Comparison of ENCODE assay signal across 8 cellular contexts in genomic region chr16:85245307-85246172, GRCh38.
DNase-seq lines count a peak whose midpoint lies in the region; ATAC-seq, FAIRE-seq and TF ChIP-seq lines count a peak whose summit lies in the region.

No MANE protein-coding gene starts in this region.

- no peak overlapping the region for H3K27ac ChIP-seq in AG04450 (ENCODE audit: low read depth, low read length)
- H3K27ac ChIP-seq in thyroid gland, result no peak overlapping the region

- H3K36me3 Mint-ChIP-seq in activated CD8-positive, alpha-beta memory T cell treated with anti-CD3 and anti-CD28 coated beads, Interleukin-2, amount 10 ng/mL, durations not matched to agents 7 days and 5 days, result no peaks in the 10 kb centered on the region
- no peaks in the 10 kb centered on the region for H3K36me3 Mint-ChIP-seq in natural killer cell

- H3K27me3 ChIP-seq in AG04450 (ENCODE audit: control insufficient read depth, insufficient read depth, low read length), result no peaks in the 10 kb centered on the region
- no peaks in the 10 kb centered on the region for H3K27me3 ChIP-seq in thyroid gland

- whole genome bisulfite sequencing in thyroid gland, 2 donors, result 22 to 28% methylated on average over 24 of the region's 24 CpGs

- H3K4me3 ChIP-seq in AG04450 (ENCODE audit: low read depth, low read length) (no peak overlapping the region), epithelial cell of proximal tubule (ENCODE audit: low read depth, low read length) (no peak overlapping the region), thyroid gland (replicated peaks in 1 of 3) (no peak overlapping the region)

- H3K27me3 Mint-ChIP-seq in activated CD8-positive, alpha-beta memory T cell treated with anti-CD3 and anti-CD28 coated beads, Interleukin-2, amount 10 ng/mL, durations not matched to agents 7 days and 5 days, result no peaks in the 10 kb centered on the region
- H3K27me3 Mint-ChIP-seq in natural killer cell (ENCODE audit: low read depth in 2 of 2), result peaks cover 6 to 13% of the 10 kb centered on the region in 2 donors

- peak; percentile 50 for DNase-seq in AG04450 (ENCODE audit: low read depth, low spot score)
- peak; percentile 69 for DNase-seq in GM19239 (ENCODE audit: insufficient read length, low spot score)
- DNase-seq in NCI-H82 (lab: John Stamatoyannopoulos, UW), result peak; percentile 84
- peak; percentile 65 for DNase-seq in activated CD8-positive, alpha-beta memory T cell treated with anti-CD3 and anti-CD28 coated beads, Interleukin-2, amount 10 ng/mL, durations not matched to agents 7 days and 5 days
- peak; percentile 1 for DNase-seq in epithelial cell of proximal tubule (ENCODE audit: low read depth)
- DNase-seq in natural killer cell, result peak; percentile 40
- peak; percentile 51 to 69 for DNase-seq in thyroid gland

- H3K4me1 Mint-ChIP-seq in activated CD8-positive, alpha-beta memory T cell treated with anti-CD3 and anti-CD28 coated beads, Interleukin-2, amount 10 ng/mL, durations not matched to agents 7 days and 5 days, result no peaks in the 10 kb centered on the region
- peaks cover 7 to 23% of the 10 kb centered on the region in 2 donors for H3K4me1 Mint-ChIP-seq in natural killer cell

- no peak overlapping the region for H3K4me3 Mint-ChIP-seq in activated CD8-positive, alpha-beta memory T cell treated with anti-CD3 and anti-CD28 coated beads, Interleukin-2, amount 10 ng/mL, durations not matched to agents 7 days and 5 days
- H3K4me3 Mint-ChIP-seq in natural killer cell, result no peak overlapping the region

- CTCF ChIA-PET in AG04450 (lab: Charles Lee), result interaction anchor here (0.7 to 2.8 kb wide), 24 partner anchors 8 to 405 kb away, joined by 3 to 18 read pairs (median 4); partner anchors contain the start of gene CIBAR2
- CTCF ChIA-PET in activated CD8-positive, alpha-beta memory T cell treated with anti-CD3 and anti-CD28 coated beads, Interleukin-2, amount 10 ng/mL, durations not matched to agents 7 days and 5 days (lab: Charles Lee), result interaction anchor here (0.8 to 1.9 kb wide), 14 partner anchors 8 to 334 kb away, joined by 3 to 10 read pairs (median 4); no protein-coding TSS in a partner anchor

- no peaks in the 10 kb centered on the region; the same call in 1 of the 2 replicates for H3K9me3 ChIP-seq in AG04450 (ENCODE audit: control insufficient read depth, insufficient read depth, low read length)
- no peaks in the 10 kb centered on the region for H3K9me3 ChIP-seq in thyroid gland

- peak; percentile 73 for FAIRE-seq in GM19239 (lab: Jason Lieb, UNC)

- H3K27ac Mint-ChIP-seq in activated CD8-positive, alpha-beta memory T cell treated with anti-CD3 and anti-CD28 coated beads, Interleukin-2, amount 10 ng/mL, durations not matched to agents 7 days and 5 days, result no peak overlapping the region
- H3K27ac Mint-ChIP-seq in natural killer cell, result peak overlapping the region in 1 of 2 donors; percentile 54

- H3K9me3 Mint-ChIP-seq in activated CD8-positive, alpha-beta memory T cell treated with anti-CD3 and anti-CD28 coated beads, Interleukin-2, amount 10 ng/mL, durations not matched to agents 7 days and 5 days (ENCODE audit: low read depth), result no peaks in the 10 kb centered on the region
- H3K9me3 Mint-ChIP-seq in natural killer cell, result no peaks in the 10 kb centered on the region

- no peaks in the 10 kb centered on the region for H3K4me1 ChIP-seq in thyroid gland

- intact Hi-C loops in natural killer cell (cut with micrococcal nuclease) (no loop called here), thyroid gland (cut with DNase I) (no loop called here)

- no peaks in the 10 kb centered on the region for H3K36me3 ChIP-seq in thyroid gland

- ATAC-seq in activated CD8-positive, alpha-beta memory T cell treated with anti-CD3 and anti-CD28 coated beads, Interleukin-2, amount 10 ng/mL, durations not matched to agents 7 days and 5 days, result peak; percentile 67
- ATAC-seq in natural killer cell (peak; percentile 69 to 95 (median 86)), HG03159 (IDR thresholded peaks at IDR 0.05; ENCODE audit: unreplicated experiment) (no peak)

- POLR2A ChIA-PET in AG04450 (lab: Yijun Ruan, JAX), result interaction anchor here (0.8 kb wide), 1 partner anchor 71 kb away, joined by 3 read pairs; no protein-coding TSS in a partner anchor

- TF ChIP-seq CTCF in AG04450 (IDR thresholded peaks at IDR 0.05; ENCODE audit: low read depth, low read length) (peak; percentile 96), epithelial cell of proximal tubule (conservative IDR thresholded peaks at IDR 0.05; ENCODE audit: low read depth, low read length) (peak; percentile 84), natural killer cell (IDR thresholded peaks at IDR 0.05) (peak; percentile 76), thyroid gland (IDR thresholded peaks at IDR 0.05) (peak; percentile 35 to 90 (median 76))

- TF ChIP-seq POLR2A in thyroid gland (IDR thresholded peaks at IDR 0.05), result no peak

Comparison
In these comparisons a context has a peak if more than half of its experiments do, and no peak if none do; other contexts are left out.
1. DNase-seq: peak in every context shown above with its lines; median percentile 84 in NCI-H82; 69 in GM19239; 65 in activated CD8-positive, alpha-beta memory T cell treated with anti-CD3 and anti-CD28 coated beads, Interleukin-2, amount 10 ng/mL, durations not matched to agents 7 days and 5 days; 60 in thyroid gland; 50 in AG04450; 40 in natural killer cell; 1 in epithelial cell of proximal tubule.